8 cellular contexts compared by ENCODE assay signal in the genomic region with DNA sequence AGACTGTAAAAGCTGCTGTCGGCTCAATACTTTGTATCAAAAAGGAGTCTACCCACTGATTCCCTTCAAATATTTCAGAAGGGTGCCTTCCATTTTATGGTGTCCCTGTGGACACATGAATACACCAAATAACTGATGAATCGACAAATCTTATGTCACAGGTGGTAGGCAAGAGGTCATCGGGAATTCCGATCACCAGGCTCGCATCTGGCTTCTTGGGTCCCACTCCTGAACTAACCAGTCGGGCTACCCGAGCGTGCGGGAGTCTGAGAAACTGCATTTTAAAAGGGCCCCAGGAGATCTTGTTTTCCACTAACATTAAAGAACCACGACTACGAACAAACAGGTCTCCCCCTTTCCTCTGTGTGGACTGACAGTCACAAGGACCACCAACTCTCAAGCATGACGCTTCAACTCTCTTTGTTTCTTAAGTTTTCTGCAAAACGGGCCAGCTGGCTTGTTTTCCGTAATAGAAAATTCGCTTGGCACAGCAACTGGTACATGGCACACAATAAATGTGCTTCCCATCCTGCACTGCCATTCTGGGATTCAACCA. TPM values are rescaled to one million over a fixed set of nuclear protein-coding genes. Genes with fewer than 3 reads are reported as not detected.
DNase-seq lines count a peak whose midpoint lies in the region; ATAC-seq, FAIRE-seq and TF ChIP-seq lines count a peak whose summit lies in the region.

No MANE protein-coding gene starts in this region.

- peaks cover 9% of the 10 kb centered on the region for H3F3A ChIP-seq in neural progenitor cell (ENCODE audit: low read depth)

- intact Hi-C loops in CD14-positive monocyte (cut with micrococcal nuclease) = loop anchor here (5.0 to 10.0 kb wide), 6 partner anchors 60 to 580 kb away; partner anchors contain the start of genes ARL2BP (in 2 of the 2), CIAPIN1 (in 1 of the 2), COQ9 (in 1 of the 2) and CPNE2 (in 1 of the 2)

- H3K36me3 Mint-ChIP-seq in CD14-positive monocyte = peaks cover 4 to 14% of the 10 kb centered on the region in 2 donors
- H3K36me3 Mint-ChIP-seq in neural progenitor cell = peaks cover 2% of the 10 kb centered on the region

- peaks cover 40% of the 10 kb centered on the region for H3K4me1 Mint-ChIP-seq in CD14-positive monocyte
- H3K4me1 Mint-ChIP-seq in neural progenitor cell = peaks cover 28% of the 10 kb centered on the region

- H3K4me3 Mint-ChIP-seq in CD14-positive monocyte (peak overlapping the region; percentile 97 to 100), neural progenitor cell (peak overlapping the region; percentile 100)

- no peak overlapping the region for H2AFZ ChIP-seq in neural progenitor cell (replicated peaks)

- ATAC-seq in GM21737 (IDR thresholded peaks at IDR 0.05; ENCODE audit: unreplicated experiment) = no peak

- H4K20me1 ChIP-seq in neural progenitor cell (ENCODE audit: low read depth) = peaks cover 26% of the 10 kb centered on the region

- H3K27ac Mint-ChIP-seq in CD14-positive monocyte (peak overlapping the region; percentile 92 to 98 (median 96)), neural progenitor cell (peak overlapping the region; percentile 8)

- FAIRE-seq in RCC 7860 (lab: Jason Lieb, UNC) = no peak

- H3K9me3 Mint-ChIP-seq in CD14-positive monocyte = no peaks in the 10 kb centered on the region
- no peaks in the 10 kb centered on the region for H3K9me3 Mint-ChIP-seq in neural progenitor cell

- H3K27me3 ChIP-seq in MG63 (no peaks in the 10 kb centered on the region), duodenal mucosa (ENCODE audit: control insufficient read depth in 1 of 2, insufficient read depth in 2 of 2, low read length in 2 of 2) (no peaks in the 10 kb centered on the region), neural progenitor cell (no peaks in the 10 kb centered on the region)

- H3K9me3 ChIP-seq in MG63 = peaks cover 15% of the 10 kb centered on the region
- H3K9me3 ChIP-seq in duodenal mucosa (ENCODE audit: control insufficient read depth in 1 of 2, low read length in 2 of 2) = no peaks in the 10 kb centered on the region
- no peaks in the 10 kb centered on the region for H3K9me3 ChIP-seq in neural progenitor cell (ENCODE audit: low read depth)

- peaks cover 13% of the 10 kb centered on the region for H3K36me3 ChIP-seq in MG63
- H3K36me3 ChIP-seq in duodenal mucosa (ENCODE audit: control insufficient read depth in 1 of 2, insufficient read depth in 2 of 2, low read length in 2 of 2) = peaks cover 0 to 4% of the 10 kb centered on the region in 2 donors
- no peaks in the 10 kb centered on the region for H3K36me3 ChIP-seq in neural progenitor cell

- H3K4me2 ChIP-seq in neural progenitor cell = peak overlapping the region; percentile 97

- peak overlapping the region; percentile 97 for H3K4me3 ChIP-seq in MG63
- H3K4me3 ChIP-seq in duodenal mucosa (ENCODE audit: low read depth in 1 of 2, low read length in 2 of 2) = peak overlapping the region; percentile 85 to 93
- H3K4me3 ChIP-seq in neural progenitor cell = peak overlapping the region; percentile 97

- H3K4me1 ChIP-seq in duodenal mucosa (ENCODE audit: control insufficient read depth in 1 of 2, insufficient read depth in 2 of 2, low read length in 2 of 2) (peaks cover 19 to 24% of the 10 kb centered on the region in 2 donors), neural progenitor cell (peaks cover 24% of the 10 kb centered on the region)

- H3K27me3 Mint-ChIP-seq in CD14-positive monocyte (ENCODE audit: low read depth in 3 of 3) (no peaks in the 10 kb centered on the region), neural progenitor cell (ENCODE audit: insufficient read depth, low read depth) (no peaks in the 10 kb centered on the region)

- no peak for TF ChIP-seq CTCF in CD14-positive monocyte (IDR thresholded peaks at IDR 0.05)
- TF ChIP-seq CTCF in neural progenitor cell (IDR thresholded peaks at IDR 0.05) = no peak

- H3K79me2 ChIP-seq in neural progenitor cell (ENCODE audit: low read depth) = peaks cover 95% of the 10 kb centered on the region

- DNase-seq in CD14-positive monocyte (ENCODE audit: low spot score) = no peak
- DNase-seq in MG63 = no peak
- peak; percentile 14 for DNase-seq in neural progenitor cell (ENCODE audit: low spot score)
- DNase-seq in NCI-H524 (lab: John Stamatoyannopoulos, UW) = no peak
- DNase-seq in HPDE6-E6E7 (ENCODE audit: extremely low spot score) = no peak
- no peak for DNase-seq in RCC 7860 (ENCODE audit: low spot score)

- no peak overlapping the region for H3K27ac ChIP-seq in duodenal mucosa (ENCODE audit: low read depth, low read length)
- no peak overlapping the region for H3K27ac ChIP-seq in neural progenitor cell

- peak overlapping the region; percentile 87 to 90 for H3K9ac ChIP-seq in duodenal mucosa (ENCODE audit: low read depth in 1 of 2, low read length in 2 of 2)
- H3K9ac ChIP-seq in neural progenitor cell = peak overlapping the region; percentile 94

RNA-seq across cellular contexts. Expression of gene PSME3IP1, which starts 0.9 kb away (rescaled TPM):
- 10 to 100 TPM; 75.4 to 78.6 TPM for polyA plus RNA-seq in CD14-positive monocyte
- 164 and 294 TPM in 2 replicates for total RNA-seq in MG63 (2014; rRNA removed; shearing (Covaris generic); ENCODE audit: low replicate concordance)
- 106 and 184 TPM in 2 replicates for total RNA-seq in neural progenitor cell (ENCODE audit: low replicate concordance)

RNA-seq across cellular contexts. Expression of gene RSPRY1, which starts 1.2 kb away (rescaled TPM):
- 10 to 100 TPM; 21.3 to 28.3 TPM for polyA plus RNA-seq in CD14-positive monocyte
- 72.1 and 106 TPM in 2 replicates for total RNA-seq in MG63 (2014; rRNA removed; shearing (Covaris generic); ENCODE audit: low replicate concordance)
- total RNA-seq in neural progenitor cell (ENCODE audit: low replicate concordance) = 46.6 and 49.2 TPM in 2 replicates
